ENCODE assay signal across 1 cellular context in genomic region chr7:7202375-7202720, GRCh38.
TF ChIP-seq lines count a peak whose summit lies in the region.

No MANE protein-coding gene starts in this region.

TF ChIP-seq in WTC11, 78 proteins besides CTCF, POLR2A, EP300 and RAD21 (continued from another document):
- TF ChIP-seq, protein P1, sequence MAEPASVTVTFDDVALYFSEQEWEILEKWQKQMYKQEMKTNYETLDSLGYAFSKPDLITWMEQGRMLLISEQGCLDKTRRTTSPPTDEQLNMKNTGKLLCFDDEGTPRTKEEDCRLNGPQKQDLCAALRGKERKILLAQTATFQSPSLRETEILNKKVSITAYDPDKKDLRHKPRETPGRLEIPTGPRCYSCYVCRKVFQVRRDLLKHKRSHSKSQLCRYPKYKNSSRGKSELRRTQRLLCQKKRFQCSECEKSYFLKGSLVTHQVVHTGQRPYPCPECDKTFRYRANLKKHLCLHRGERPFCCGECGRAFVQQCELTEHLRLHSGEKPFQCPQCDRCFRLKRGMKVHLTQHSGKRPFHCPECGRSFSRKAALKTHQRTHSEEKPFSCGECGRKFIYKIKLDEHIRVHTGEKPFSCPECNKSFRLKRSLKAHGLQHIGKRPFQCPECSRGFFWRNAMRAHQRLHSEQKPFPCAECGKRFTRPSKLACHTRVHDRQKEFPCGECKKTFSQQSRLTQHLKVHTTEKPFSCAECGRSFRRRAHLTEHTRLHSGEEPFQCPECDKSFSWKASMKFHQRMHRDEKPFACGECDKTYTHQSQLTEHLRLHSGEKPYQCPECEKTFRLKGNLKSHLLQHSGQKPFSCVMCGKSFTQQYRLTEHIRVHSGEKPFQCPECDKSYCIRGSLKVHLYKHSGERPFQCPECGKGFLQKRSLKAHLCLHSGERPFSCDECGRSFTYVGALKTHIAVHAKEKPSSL (CRISPR knock-in tag; conservative IDR thresholded peaks at IDR 0.05): no peak
- TF ChIP-seq PRDM15 (CRISPR knock-in tag; IDR thresholded peaks at IDR 0.05): no peak
- TF ChIP-seq TEAD4 (CRISPR knock-in tag; IDR thresholded peaks at IDR 0.05): no peak
- TF ChIP-seq ZNF532 (CRISPR knock-in tag; IDR thresholded peaks at IDR 0.05; ENCODE audit: borderline replicate concordance): no peak
